In the genomic region with DNA sequence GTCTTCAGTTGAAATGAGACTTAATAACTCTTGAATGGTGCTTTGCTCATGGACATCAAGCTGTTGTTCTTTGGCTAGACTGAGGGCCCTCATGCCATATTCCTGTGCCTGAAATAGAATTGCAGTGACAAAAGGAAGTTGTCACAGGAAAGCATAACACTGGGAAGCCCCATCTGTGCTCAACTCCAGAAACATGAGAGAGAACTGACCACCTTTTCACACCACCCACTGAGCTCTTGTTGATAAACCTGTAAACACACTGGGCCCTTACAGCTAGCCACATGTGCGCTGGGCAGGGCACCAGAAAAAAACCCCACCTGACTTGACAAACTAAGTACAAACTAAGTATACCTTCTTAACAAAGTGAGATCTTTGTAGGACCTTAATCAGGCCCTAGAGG, we compare ENCODE assay signal across 23 cellular contexts. TPM values are rescaled to one million over a fixed set of nuclear protein-coding genes. Genes with fewer than 3 reads are reported as not detected.
"Had no signal": no experiment of that assay in that cellular context is flagged by ENCODE, and none has a peak within 500 bp of the region (broad histone marks: within the 10 kb centered on the region; RNA-seq: fewer than 3 reads in every experiment).

No MANE protein-coding gene starts in this region.

- H3K4me3 ChIP-seq: gastrocnemius medialis, heart left ventricle, skin epidermis, suprapubic skin, upper lobe of left lung had no signal

- FAIRE-seq: TTC549 had no signal

- H3K9me3 ChIP-seq: gastrocnemius medialis, heart left ventricle, suprapubic skin, upper lobe of left lung had no signal

- H3K4me1 ChIP-seq: gastrocnemius medialis, suprapubic skin, upper lobe of left lung had no signal

- H3K36me3 ChIP-seq: gastrocnemius medialis, heart left ventricle, suprapubic skin, upper lobe of left lung had no signal

- H3K27me3 ChIP-seq: gastrocnemius medialis, heart left ventricle, suprapubic skin, upper lobe of left lung had no signal

- ATAC-seq: gastrocnemius medialis, heart left ventricle, left cardiac atrium, right cardiac atrium, T-helper 17 cell, WTC11 had no signal

- H3K27ac ChIP-seq: gastrocnemius medialis, heart left ventricle, skin epidermis, suprapubic skin, upper lobe of left lung had no signal

- DNase-seq: activated CD4-positive, alpha-beta T cell treated with anti-CD3 and anti-CD28 coated beads for 48 hours; activated CD8-positive, alpha-beta memory T cell treated with anti-CD3 and anti-CD28 coated beads for 24 hours; activated naive CD8-positive, alpha-beta T cell treated with anti-CD3 and anti-CD28 coated beads for 36 hours; amygdala; cortex of kidney; effector memory CD4-positive, alpha-beta T cell; gastrocnemius medialis; heart left ventricle; left cardiac atrium; mammary epithelial cell; nephron progenitor cell; occipital lobe; right cardiac atrium; stimulated activated CD4-positive, alpha-beta T cell treated with anti-CD3 and anti-CD28 coated beads, Interleukin-15, amount 100 ng/mL, for 24 hours; stimulated activated CD4-positive, alpha-beta T cell treated with anti-CD3 and anti-CD28 coated beads, Interleukin-4, amount 100 ng/mL, for 1 hour; stimulated activated naive CD4-positive, alpha-beta T cell; T-helper 17 cell; upper lobe of left lung had no signal

RNA-seq across cellular contexts. Expression of gene ZMYND12, which starts 25.1 kb away (rescaled TPM):
- total RNA-seq: activated T-helper 1 cell treated with anti-CD3 and anti-CD28 coated beads, Interleukin-12 subunit alpha, Interleukin-12 subunit beta, Interleukin-2, Interleukin-4 antibody, amounts not matched to agents 30 ng/mL and 10 ng/mL and 1 ng/mL, durations not matched to agents 14 hours and 24 hours and 36 hours; occipital lobe had no signal

RNA-seq across cellular contexts. Expression of gene RIMKLA, which starts 50.2 kb away (rescaled TPM):
- total RNA-seq: mammary epithelial cell had no signal
